ENCODE assay signal across 14 cellular contexts in genomic region chr18:63224574-63224973, GRCh38.
DNase-seq lines count a peak whose midpoint lies in the region; ATAC-seq lines count a peak whose summit lies in the region.
"Had no signal": no experiment of that assay in that cellular context is flagged by ENCODE, and none has a peak within 500 bp of the region (broad histone marks: within the 10 kb centered on the region; RNA-seq: fewer than 3 reads in every experiment).

No MANE protein-coding gene starts in this region.

- no peak overlapping the region for H3K27ac ChIP-seq in caudate nucleus (ENCODE audit: low read depth, low read length)
- H3K27ac ChIP-seq: SJCRH30 had no signal

- H3K27ac Mint-ChIP-seq in T-helper 2 cell treated with Interferon-gamma antibody and Interleukin-4, amounts not matched to agents 5 μg/mL and 100 μg/mL, for 36 hours, result peak overlapping the region; percentile 14

- peaks cover 61% of the 10 kb centered on the region for H3K36me3 Mint-ChIP-seq in T-helper 2 cell treated with Interferon-gamma antibody and Interleukin-4, amounts not matched to agents 5 μg/mL and 100 μg/mL, for 36 hours (ENCODE audit: low read depth)

- H3K9me3 Mint-ChIP-seq in T-helper 2 cell treated with Interferon-gamma antibody and Interleukin-4, amounts not matched to agents 5 μg/mL and 100 μg/mL, for 36 hours, result peaks cover 6% of the 10 kb centered on the region

- peak overlapping the region; percentile 6 for H3K4me3 Mint-ChIP-seq in T-helper 2 cell treated with Interferon-gamma antibody and Interleukin-4, amounts not matched to agents 5 μg/mL and 100 μg/mL, for 36 hours

- peak; percentile 51 for ATAC-seq in HG03442 (IDR thresholded peaks at IDR 0.05; ENCODE audit: unreplicated experiment)
- ATAC-seq: heart left ventricle, right cardiac atrium had no signal

- peaks cover 59% of the 10 kb centered on the region for H3K4me1 Mint-ChIP-seq in T-helper 2 cell treated with Interferon-gamma antibody and Interleukin-4, amounts not matched to agents 5 μg/mL and 100 μg/mL, for 36 hours (ENCODE audit: low read depth)

- no peak for DNase-seq in T-helper 2 cell treated with Interferon-gamma antibody and Interleukin-4, amounts not matched to agents 5 μg/mL and 100 μg/mL, for 36 hours (ENCODE audit: low spot score)
- DNase-seq in T-helper 2 cell, result no peak
- peak; percentile 36 for DNase-seq in activated T-helper 9 cell treated with anti-CD3 and anti-CD28 coated beads, Interleukin-2, amount 50 U/mL, for 16 hours (ENCODE audit: low read depth)
- peak; percentile 37 to 48 for DNase-seq in stimulated activated CD4-positive, alpha-beta T cell treated with anti-CD3 and anti-CD28 coated beads, Interleukin-4, amount 100 ng/mL, for 48 hours (ENCODE audit: low read depth in 2 of 2)
- no peak for DNase-seq in NCI-H82 (lab: John Stamatoyannopoulos, UW)
- DNase-seq in NCI-H82 treated with DMSO at 0.1 percent for 48 hours (lab: John Stamatoyannopoulos, UW; ENCODE audit: unreplicated experiment), result no peak
- no peak for DNase-seq in caudate nucleus (lab: John Stamatoyannopoulos, UW)
- DNase-seq: dermis blood vessel endothelial cell, GF-D8, heart left ventricle, NCI-H2171, right cardiac atrium, SJCRH30 had no signal

- H3K27me3 Mint-ChIP-seq in T-helper 2 cell treated with Interferon-gamma antibody and Interleukin-4, amounts not matched to agents 5 μg/mL and 100 μg/mL, for 36 hours (ENCODE audit: low read depth), result no peaks in the 10 kb centered on the region

Comparison
In these comparisons a context has a peak if more than half of its experiments do, and no peak if none do; other contexts are left out.
1. DNase-seq: peak in activated T-helper 9 cell treated with anti-CD3 and anti-CD28 coated beads, Interleukin-2, amount 50 U/mL, for 16 hours (single experiment) and stimulated activated CD4-positive, alpha-beta T cell treated with anti-CD3 and anti-CD28 coated beads, Interleukin-4, amount 100 ng/mL, for 48 hours (2 of 2); none in T-helper 2 cell treated with Interferon-gamma antibody and Interleukin-4, amounts not matched to agents 5 μg/mL and 100 μg/mL, for 36 hours (single experiment), T-helper 2 cell (0 of 5), NCI-H82 (single experiment), NCI-H82 treated with DMSO at 0.1 percent for 48 hours (single experiment) and caudate nucleus (0 of 61).